ENCODE assay signal across 21 cellular contexts in the genomic region with DNA sequence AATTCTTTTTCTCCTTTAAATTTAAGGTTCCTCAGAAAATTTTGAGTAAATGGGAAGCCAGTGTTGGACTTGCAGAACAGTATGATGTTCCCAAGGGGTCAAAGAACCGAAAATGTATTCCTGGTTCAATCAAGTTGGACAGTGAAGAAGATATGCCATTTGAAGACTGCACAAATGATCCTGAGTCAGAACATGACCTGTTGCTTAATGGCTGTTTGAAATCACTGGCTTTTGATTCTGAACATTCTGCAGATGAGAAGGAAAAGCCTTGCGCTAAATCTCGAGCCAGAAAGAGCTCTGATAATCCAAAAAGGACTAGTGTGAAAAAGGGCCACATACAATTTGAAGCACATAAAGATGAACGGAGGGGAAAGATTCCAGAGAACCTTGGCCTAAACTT.
DNase-seq lines count a peak whose midpoint lies in the region; ATAC-seq and TF ChIP-seq lines count a peak whose summit lies in the region.
"Had no signal": no experiment of that assay in that cellular context is flagged by ENCODE, and none has a peak within 500 bp of the region (broad histone marks: within the 10 kb centered on the region; RNA-seq: fewer than 3 reads in every experiment).

No MANE protein-coding gene starts in this region.

- peaks cover 80% of the 10 kb centered on the region in 2 experiments for H3K36me3 ChIP-seq in HEK293 (ENCODE audit: control insufficient read depth in 2 of 2, insufficient read depth in 1 of 2, low read length in 2 of 2)

- no peaks in the 10 kb centered on the region for H3K4me1 ChIP-seq in HEK293 (ENCODE audit: control insufficient read depth, insufficient read depth, low read length)
- H3K4me1 ChIP-seq: BLaER1, Caco-2 had no signal

- peak overlapping the region; percentile 1 for H3K27ac Mint-ChIP-seq in activated T-cell treated with anti-CD3 and anti-CD28 coated beads, Interleukin-2, amount 50 U/mL, for 24 hours
- H3K27ac Mint-ChIP-seq in stimulated activated effector memory CD8-positive, alpha-beta T cell treated with anti-CD3 and anti-CD28 coated beads, Interleukin-12 subunit alpha, Interleukin-12 subunit beta, amount 100 ng/mL, for 72 hours = peak overlapping the region; percentile 17
- H3K27ac Mint-ChIP-seq: B cell; CD8-positive, alpha-beta T cell; GM23338; HFFc6 had no signal

- no peak overlapping the region for H3K4me3 Mint-ChIP-seq in activated T-cell treated with anti-CD3 and anti-CD28 coated beads, Interleukin-2, amount 50 U/mL, for 24 hours
- no peak overlapping the region for H3K4me3 Mint-ChIP-seq in stimulated activated effector memory CD8-positive, alpha-beta T cell treated with anti-CD3 and anti-CD28 coated beads, Interleukin-12 subunit alpha, Interleukin-12 subunit beta, amount 100 ng/mL, for 72 hours
- H3K4me3 Mint-ChIP-seq: B cell; CD4-positive, CD25-positive, alpha-beta regulatory T cell; CD8-positive, alpha-beta T cell; GM23338; H9; HFFc6 had no signal

- H3K9me3 ChIP-seq in HEK293 (ENCODE audit: control insufficient read depth, insufficient read depth, low read depth, low read length) = no peaks in the 10 kb centered on the region
- H3K9me3 ChIP-seq: BLaER1, Caco-2 had no signal

- H3K4me3 ChIP-seq in HEK293 (ENCODE audit: low read depth, low read length) = no peak overlapping the region
- H3K4me3 ChIP-seq: BLaER1, GM12878, GM23338 had no signal

- H3K27me3 Mint-ChIP-seq in activated T-cell treated with anti-CD3 and anti-CD28 coated beads, Interleukin-2, amount 50 U/mL, for 24 hours = no peaks in the 10 kb centered on the region
- H3K27me3 Mint-ChIP-seq: B cell; CD4-positive, CD25-positive, alpha-beta regulatory T cell had no signal

- no peaks in the 10 kb centered on the region for H3K4me1 Mint-ChIP-seq in activated T-cell treated with anti-CD3 and anti-CD28 coated beads, Interleukin-2, amount 50 U/mL, for 24 hours (ENCODE audit: low read depth)
- H3K4me1 Mint-ChIP-seq in stimulated activated effector memory CD8-positive, alpha-beta T cell treated with anti-CD3 and anti-CD28 coated beads, Interleukin-12 subunit alpha, Interleukin-12 subunit beta, amount 100 ng/mL, for 72 hours = no peaks in the 10 kb centered on the region
- H3K4me1 Mint-ChIP-seq: B cell, GM23338, H9 had no signal

- ATAC-seq in stimulated activated effector memory CD8-positive, alpha-beta T cell treated with anti-CD3 and anti-CD28 coated beads, Interleukin-12 subunit alpha, Interleukin-12 subunit beta, amount 100 ng/mL, for 72 hours = no peak
- ATAC-seq in HG02623 (IDR thresholded peaks at IDR 0.05; ENCODE audit: unreplicated experiment) = no peak
- ATAC-seq: CD8-positive, alpha-beta T cell; GM12878; GM23338; HCT116 had no signal

- DNase-seq in activated T-cell treated with anti-CD3 and anti-CD28 coated beads, Interleukin-2, amount 50 U/mL, for 24 hours = no peak
- no peak for DNase-seq in activated T-cell treated with anti-CD3 and anti-CD28 coated beads, Interleukin-2, amount 50 U/mL, for 1 hour
- peak; percentile 56 for DNase-seq in amniotic epithelial cell (ENCODE audit: low read depth)
- no peak for DNase-seq in stimulated activated effector memory CD8-positive, alpha-beta T cell treated with anti-CD3 and anti-CD28 coated beads, Interleukin-12 subunit alpha, Interleukin-12 subunit beta, amount 100 ng/mL, for 72 hours (ENCODE audit: low spot score in 2 of 2)
- DNase-seq in RWPE1 (ENCODE audit: low spot score) = no peak
- DNase-seq: Caco-2; CD4-positive, CD25-positive, alpha-beta regulatory T cell; CD8-positive, alpha-beta T cell; DMS153; DND-41; H9; HFFc6 had no signal

- H3K9me3 Mint-ChIP-seq in activated T-cell treated with anti-CD3 and anti-CD28 coated beads, Interleukin-2, amount 50 U/mL, for 24 hours = no peaks in the 10 kb centered on the region
- no peaks in the 10 kb centered on the region for H3K9me3 Mint-ChIP-seq in stimulated activated effector memory CD8-positive, alpha-beta T cell treated with anti-CD3 and anti-CD28 coated beads, Interleukin-12 subunit alpha, Interleukin-12 subunit beta, amount 100 ng/mL, for 72 hours
- H3K9me3 Mint-ChIP-seq: CD4-positive, CD25-positive, alpha-beta regulatory T cell; CD8-positive, alpha-beta T cell; GM23338; H9; HFFc6 had no signal

- H3K27ac ChIP-seq in HEK293 (ENCODE audit: extremely low read depth, low read depth, low read length) = no peak overlapping the region
- no peak overlapping the region for H3K27ac ChIP-seq in RWPE1
- H3K27ac ChIP-seq: 22Rv1, BLaER1, C4-2B had no signal

- POLR2A ChIA-PET in HEK293 (lab: Yijun Ruan, JAX) (no interaction called here), RWPE1 (lab: Yijun Ruan, JAX; ENCODE audit: low non-redundant PET) (no interaction called here)

- CTCF ChIA-PET in HEK293 (lab: Yijun Ruan, JAX) (interaction anchor here (0.7 kb wide), 1 partner anchor 11 kb away, joined by 3 read pairs; no protein-coding TSS in a partner anchor), RWPE1 (lab: Yijun Ruan, JAX) (interaction anchor here (0.6 kb wide), 1 partner anchor 46 kb away, joined by 3 read pairs; no protein-coding TSS in a partner anchor)

- TF ChIP-seq CTCF in HEK293 (tag by site-specific recombination; IDR thresholded peaks at IDR 0.05) (no peak), RWPE1 (conservative IDR thresholded peaks at IDR 0.05; ENCODE audit: low read depth) (no peak)

- H3K36me3 Mint-ChIP-seq in activated T-cell treated with anti-CD3 and anti-CD28 coated beads, Interleukin-2, amount 50 U/mL, for 24 hours (ENCODE audit: low read depth) = peaks cover 81% of the 10 kb centered on the region
- peaks cover 99% of the 10 kb centered on the region for H3K36me3 Mint-ChIP-seq in stimulated activated effector memory CD8-positive, alpha-beta T cell treated with anti-CD3 and anti-CD28 coated beads, Interleukin-12 subunit alpha, Interleukin-12 subunit beta, amount 100 ng/mL, for 72 hours

TF ChIP-seq in HEK293, 187 proteins besides CTCF, POLR2A, EP300 and RAD21:
- TF ChIP-seq SCRT2 (tag by site-specific recombination; IDR thresholded peaks at IDR 0.05) (peak; percentile 76), WT1 (tag by site-specific recombination; IDR thresholded peaks at IDR 0.05) (no peak)
